ENCODE assay signal across 1 cellular context in the genomic region with DNA sequence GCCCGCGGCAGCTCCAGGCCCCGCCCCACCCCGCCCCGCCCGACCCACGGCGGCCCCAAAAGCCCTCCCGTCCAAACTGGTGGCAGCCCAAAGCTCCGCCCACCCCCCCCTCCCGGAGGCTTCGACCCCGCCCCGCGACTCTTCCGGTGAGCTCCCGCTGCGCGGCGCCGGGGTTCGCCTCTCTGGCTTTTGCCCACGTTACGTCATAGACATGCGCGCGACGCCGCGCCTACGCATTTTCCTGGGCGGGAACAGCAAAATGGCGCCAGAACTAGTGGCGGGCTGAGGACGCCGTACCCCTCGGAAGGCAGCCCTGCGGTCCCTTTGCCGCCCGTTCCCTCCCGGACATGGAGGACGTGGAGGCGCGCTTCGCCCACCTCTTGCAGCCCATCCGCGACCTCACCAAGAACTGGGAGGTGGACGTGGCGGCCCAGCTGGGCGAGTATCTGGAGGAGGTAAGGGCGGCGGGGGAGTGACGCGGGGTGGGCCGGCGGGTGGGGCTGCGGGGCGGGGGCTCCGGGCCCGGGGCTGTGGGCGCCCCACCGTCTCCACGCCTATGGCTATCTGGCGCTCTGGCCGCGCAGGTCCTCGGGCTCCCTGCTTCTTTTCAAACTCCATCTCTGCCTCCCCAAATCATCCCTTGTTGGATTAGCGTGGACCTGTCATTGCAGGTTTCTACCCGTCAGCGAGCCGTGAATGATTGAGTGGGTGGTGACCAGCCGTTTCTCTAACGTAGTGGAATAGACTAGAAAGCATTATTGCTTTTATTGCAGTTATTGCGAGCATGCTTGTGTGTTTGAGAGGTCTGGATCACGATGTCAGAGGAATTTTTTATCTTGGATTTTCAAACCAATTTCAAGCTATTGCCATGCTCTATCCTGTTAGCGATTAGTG.
TF ChIP-seq lines count a peak whose summit lies in the region.

NCAPH2 (plus strand) TSS at position 234 of the 894 bp plus-strand sequence; CDS start at position 348, 114 bp downstream.

TF ChIP-seq in HepG2, 621 proteins besides CTCF, POLR2A, EP300 and RAD21 (continued from another document and continues in another):
- TF ChIP-seq POLR2AphosphoS2 (IDR thresholded peaks at IDR 0.05; ENCODE audit: low read depth, low read length) (no peak), FOXO1 (CRISPR knock-in tag; IDR thresholded peaks at IDR 0.05) (peak; percentile 33), ZNF432 (CRISPR knock-in tag; IDR thresholded peaks at IDR 0.05; ENCODE audit: borderline replicate concordance) (no peak), ZFP62 (CRISPR knock-in tag; IDR thresholded peaks at IDR 0.05) (0 out of 2 replicates have a peak, but pooled peaks have one; percentile 84), ZMAT3 (CRISPR knock-in tag; conservative IDR thresholded peaks at IDR 0.05) (no peak), XRCC5 (optimal IDR thresholded peaks at IDR 0.05; ENCODE audit: low read length) (no peak), CENPT (CRISPR knock-in tag; IDR thresholded peaks at IDR 0.05; ENCODE audit: low read depth) (no peak), ZBTB14 (CRISPR knock-in tag; IDR thresholded peaks at IDR 0.05) (peak; percentile 53; the same call in 1 of the 2 replicates), PCBP2 (optimal IDR thresholded peaks at IDR 0.05; ENCODE audit: low read depth, low read length, poor library complexity, severe bottlenecking) (no peak), GMEB2 (CRISPR knock-in tag; IDR thresholded peaks at IDR 0.05; ENCODE audit: low read depth) (peak; percentile 74; the same call in 1 of the 2 replicates), XBP1 (CRISPR knock-in tag; IDR thresholded peaks at IDR 0.05) (no peak), ZNF547 (CRISPR knock-in tag; IDR thresholded peaks at IDR 0.05) (no peak), ZFYVE20 (CRISPR knock-in tag; IDR thresholded peaks at IDR 0.05; ENCODE audit: borderline replicate concordance, low read depth) (no peak), PAX8 (CRISPR knock-in tag; IDR thresholded peaks at IDR 0.05; ENCODE audit: borderline replicate concordance) (no peak), ZNF670 (CRISPR knock-in tag; IDR thresholded peaks at IDR 0.05; ENCODE audit: borderline replicate concordance) (no peak), GLI4 (CRISPR knock-in tag; IDR thresholded peaks at IDR 0.05; ENCODE audit: borderline replicate concordance) (no peak), SRSF1 (optimal IDR thresholded peaks at IDR 0.05; ENCODE audit: low read depth, low read length) (peak; percentile 35), ZNF121 (CRISPR knock-in tag; IDR thresholded peaks at IDR 0.05) (no peak), GFI1 (CRISPR knock-in tag; IDR thresholded peaks at IDR 0.05; ENCODE audit: borderline replicate concordance) (no peak), ZNF687 (CRISPR knock-in tag; IDR thresholded peaks at IDR 0.05) (peak; percentile 57)
- TF ChIP-seq, protein P1, sequence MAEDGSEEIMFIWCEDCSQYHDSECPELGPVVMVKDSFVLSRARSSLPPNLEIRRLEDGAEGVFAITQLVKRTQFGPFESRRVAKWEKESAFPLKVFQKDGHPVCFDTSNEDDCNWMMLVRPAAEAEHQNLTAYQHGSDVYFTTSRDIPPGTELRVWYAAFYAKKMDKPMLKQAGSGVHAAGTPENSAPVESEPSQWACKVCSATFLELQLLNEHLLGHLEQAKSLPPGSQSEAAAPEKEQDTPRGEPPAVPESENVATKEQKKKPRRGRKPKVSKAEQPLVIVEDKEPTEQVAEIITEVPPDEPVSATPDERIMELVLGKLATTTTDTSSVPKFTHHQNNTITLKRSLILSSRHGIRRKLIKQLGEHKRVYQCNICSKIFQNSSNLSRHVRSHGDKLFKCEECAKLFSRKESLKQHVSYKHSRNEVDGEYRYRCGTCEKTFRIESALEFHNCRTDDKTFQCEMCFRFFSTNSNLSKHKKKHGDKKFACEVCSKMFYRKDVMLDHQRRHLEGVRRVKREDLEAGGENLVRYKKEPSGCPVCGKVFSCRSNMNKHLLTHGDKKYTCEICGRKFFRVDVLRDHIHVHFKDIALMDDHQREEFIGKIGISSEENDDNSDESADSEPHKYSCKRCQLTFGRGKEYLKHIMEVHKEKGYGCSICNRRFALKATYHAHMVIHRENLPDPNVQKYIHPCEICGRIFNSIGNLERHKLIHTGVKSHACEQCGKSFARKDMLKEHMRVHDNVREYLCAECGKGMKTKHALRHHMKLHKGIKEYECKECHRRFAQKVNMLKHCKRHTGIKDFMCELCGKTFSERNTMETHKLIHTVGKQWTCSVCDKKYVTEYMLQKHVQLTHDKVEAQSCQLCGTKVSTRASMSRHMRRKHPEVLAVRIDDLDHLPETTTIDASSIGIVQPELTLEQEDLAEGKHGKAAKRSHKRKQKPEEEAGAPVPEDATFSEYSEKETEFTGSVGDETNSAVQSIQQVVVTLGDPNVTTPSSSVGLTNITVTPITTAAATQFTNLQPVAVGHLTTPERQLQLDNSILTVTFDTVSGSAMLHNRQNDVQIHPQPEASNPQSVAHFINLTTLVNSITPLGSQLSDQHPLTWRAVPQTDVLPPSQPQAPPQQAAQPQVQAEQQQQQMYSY (CRISPR knock-in tag; IDR thresholded peaks at IDR 0.05) = no peak
- TF ChIP-seq, protein P2, sequence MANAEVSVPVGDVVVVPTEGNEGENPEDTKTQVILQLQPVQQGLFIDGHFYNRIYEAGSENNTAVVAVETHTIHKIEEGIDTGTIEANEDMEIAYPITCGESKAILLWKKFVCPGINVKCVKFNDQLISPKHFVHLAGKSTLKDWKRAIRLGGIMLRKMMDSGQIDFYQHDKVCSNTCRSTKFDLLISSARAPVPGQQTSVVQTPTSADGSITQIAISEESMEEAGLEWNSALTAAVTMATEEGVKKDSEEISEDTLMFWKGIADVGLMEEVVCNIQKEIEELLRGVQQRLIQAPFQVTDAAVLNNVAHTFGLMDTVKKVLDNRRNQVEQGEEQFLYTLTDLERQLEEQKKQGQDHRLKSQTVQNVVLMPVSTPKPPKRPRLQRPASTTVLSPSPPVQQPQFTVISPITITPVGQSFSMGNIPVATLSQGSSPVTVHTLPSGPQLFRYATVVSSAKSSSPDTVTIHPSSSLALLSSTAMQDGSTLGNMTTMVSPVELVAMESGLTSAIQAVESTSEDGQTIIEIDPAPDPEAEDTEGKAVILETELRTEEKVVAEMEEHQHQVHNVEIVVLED (CRISPR knock-in tag; IDR thresholded peaks at IDR 0.05; ENCODE audit: borderline replicate concordance) = peak; percentile 85
- TF ChIP-seq, protein P3, sequence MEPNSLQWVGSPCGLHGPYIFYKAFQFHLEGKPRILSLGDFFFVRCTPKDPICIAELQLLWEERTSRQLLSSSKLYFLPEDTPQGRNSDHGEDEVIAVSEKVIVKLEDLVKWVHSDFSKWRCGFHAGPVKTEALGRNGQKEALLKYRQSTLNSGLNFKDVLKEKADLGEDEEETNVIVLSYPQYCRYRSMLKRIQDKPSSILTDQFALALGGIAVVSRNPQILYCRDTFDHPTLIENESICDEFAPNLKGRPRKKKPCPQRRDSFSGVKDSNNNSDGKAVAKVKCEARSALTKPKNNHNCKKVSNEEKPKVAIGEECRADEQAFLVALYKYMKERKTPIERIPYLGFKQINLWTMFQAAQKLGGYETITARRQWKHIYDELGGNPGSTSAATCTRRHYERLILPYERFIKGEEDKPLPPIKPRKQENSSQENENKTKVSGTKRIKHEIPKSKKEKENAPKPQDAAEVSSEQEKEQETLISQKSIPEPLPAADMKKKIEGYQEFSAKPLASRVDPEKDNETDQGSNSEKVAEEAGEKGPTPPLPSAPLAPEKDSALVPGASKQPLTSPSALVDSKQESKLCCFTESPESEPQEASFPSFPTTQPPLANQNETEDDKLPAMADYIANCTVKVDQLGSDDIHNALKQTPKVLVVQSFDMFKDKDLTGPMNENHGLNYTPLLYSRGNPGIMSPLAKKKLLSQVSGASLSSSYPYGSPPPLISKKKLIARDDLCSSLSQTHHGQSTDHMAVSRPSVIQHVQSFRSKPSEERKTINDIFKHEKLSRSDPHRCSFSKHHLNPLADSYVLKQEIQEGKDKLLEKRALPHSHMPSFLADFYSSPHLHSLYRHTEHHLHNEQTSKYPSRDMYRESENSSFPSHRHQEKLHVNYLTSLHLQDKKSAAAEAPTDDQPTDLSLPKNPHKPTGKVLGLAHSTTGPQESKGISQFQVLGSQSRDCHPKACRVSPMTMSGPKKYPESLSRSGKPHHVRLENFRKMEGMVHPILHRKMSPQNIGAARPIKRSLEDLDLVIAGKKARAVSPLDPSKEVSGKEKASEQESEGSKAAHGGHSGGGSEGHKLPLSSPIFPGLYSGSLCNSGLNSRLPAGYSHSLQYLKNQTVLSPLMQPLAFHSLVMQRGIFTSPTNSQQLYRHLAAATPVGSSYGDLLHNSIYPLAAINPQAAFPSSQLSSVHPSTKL (CRISPR knock-in tag; IDR thresholded peaks at IDR 0.05) = 0 out of 2 replicates have a peak, but pooled peaks have one; percentile 23
- TF ChIP-seq, protein P4, sequence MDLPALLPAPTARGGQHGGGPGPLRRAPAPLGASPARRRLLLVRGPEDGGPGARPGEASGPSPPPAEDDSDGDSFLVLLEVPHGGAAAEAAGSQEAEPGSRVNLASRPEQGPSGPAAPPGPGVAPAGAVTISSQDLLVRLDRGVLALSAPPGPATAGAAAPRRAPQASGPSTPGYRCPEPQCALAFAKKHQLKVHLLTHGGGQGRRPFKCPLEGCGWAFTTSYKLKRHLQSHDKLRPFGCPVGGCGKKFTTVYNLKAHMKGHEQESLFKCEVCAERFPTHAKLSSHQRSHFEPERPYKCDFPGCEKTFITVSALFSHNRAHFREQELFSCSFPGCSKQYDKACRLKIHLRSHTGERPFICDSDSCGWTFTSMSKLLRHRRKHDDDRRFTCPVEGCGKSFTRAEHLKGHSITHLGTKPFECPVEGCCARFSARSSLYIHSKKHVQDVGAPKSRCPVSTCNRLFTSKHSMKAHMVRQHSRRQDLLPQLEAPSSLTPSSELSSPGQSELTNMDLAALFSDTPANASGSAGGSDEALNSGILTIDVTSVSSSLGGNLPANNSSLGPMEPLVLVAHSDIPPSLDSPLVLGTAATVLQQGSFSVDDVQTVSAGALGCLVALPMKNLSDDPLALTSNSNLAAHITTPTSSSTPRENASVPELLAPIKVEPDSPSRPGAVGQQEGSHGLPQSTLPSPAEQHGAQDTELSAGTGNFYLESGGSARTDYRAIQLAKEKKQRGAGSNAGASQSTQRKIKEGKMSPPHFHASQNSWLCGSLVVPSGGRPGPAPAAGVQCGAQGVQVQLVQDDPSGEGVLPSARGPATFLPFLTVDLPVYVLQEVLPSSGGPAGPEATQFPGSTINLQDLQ (CRISPR knock-in tag; IDR thresholded peaks at IDR 0.05) = no peak
- TF ChIP-seq, protein P5, sequence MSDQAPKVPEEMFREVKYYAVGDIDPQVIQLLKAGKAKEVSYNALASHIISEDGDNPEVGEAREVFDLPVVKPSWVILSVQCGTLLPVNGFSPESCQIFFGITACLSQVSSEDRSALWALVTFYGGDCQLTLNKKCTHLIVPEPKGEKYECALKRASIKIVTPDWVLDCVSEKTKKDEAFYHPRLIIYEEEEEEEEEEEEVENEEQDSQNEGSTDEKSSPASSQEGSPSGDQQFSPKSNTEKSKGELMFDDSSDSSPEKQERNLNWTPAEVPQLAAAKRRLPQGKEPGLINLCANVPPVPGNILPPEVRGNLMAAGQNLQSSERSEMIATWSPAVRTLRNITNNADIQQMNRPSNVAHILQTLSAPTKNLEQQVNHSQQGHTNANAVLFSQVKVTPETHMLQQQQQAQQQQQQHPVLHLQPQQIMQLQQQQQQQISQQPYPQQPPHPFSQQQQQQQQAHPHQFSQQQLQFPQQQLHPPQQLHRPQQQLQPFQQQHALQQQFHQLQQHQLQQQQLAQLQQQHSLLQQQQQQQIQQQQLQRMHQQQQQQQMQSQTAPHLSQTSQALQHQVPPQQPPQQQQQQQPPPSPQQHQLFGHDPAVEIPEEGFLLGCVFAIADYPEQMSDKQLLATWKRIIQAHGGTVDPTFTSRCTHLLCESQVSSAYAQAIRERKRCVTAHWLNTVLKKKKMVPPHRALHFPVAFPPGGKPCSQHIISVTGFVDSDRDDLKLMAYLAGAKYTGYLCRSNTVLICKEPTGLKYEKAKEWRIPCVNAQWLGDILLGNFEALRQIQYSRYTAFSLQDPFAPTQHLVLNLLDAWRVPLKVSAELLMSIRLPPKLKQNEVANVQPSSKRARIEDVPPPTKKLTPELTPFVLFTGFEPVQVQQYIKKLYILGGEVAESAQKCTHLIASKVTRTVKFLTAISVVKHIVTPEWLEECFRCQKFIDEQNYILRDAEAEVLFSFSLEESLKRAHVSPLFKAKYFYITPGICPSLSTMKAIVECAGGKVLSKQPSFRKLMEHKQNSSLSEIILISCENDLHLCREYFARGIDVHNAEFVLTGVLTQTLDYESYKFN (CRISPR knock-in tag; conservative IDR thresholded peaks at IDR 0.05) = no peak
